ENCODE assay signal across 9 cellular contexts in genomic region chr1:181106022-181106312, GRCh38. TPM values are rescaled to one million over a fixed set of nuclear protein-coding genes. Genes with fewer than 3 reads are reported as not detected.
DNase-seq lines count a peak whose midpoint lies in the region; ATAC-seq and TF ChIP-seq lines count a peak whose summit lies in the region.
"Had no signal": no experiment of that assay in that cellular context is flagged by ENCODE, and none has a peak within 500 bp of the region (broad histone marks: within the 10 kb centered on the region; RNA-seq: fewer than 3 reads in every experiment).

No MANE protein-coding gene starts in this region.

- H3F3A ChIP-seq in OCI-LY1 (ENCODE audit: insufficient read depth, low read length), result no peaks in the 10 kb centered on the region

- H3K9ac ChIP-seq in OCI-LY1 (ENCODE audit: low read length) (peak overlapping the region; percentile 11; the same call in 1 of the 2 replicates), endodermal cell (ENCODE audit: extremely low read depth, low read length, poor library complexity, severe bottlenecking) (peak overlapping the region; percentile 32)

- no peaks in the 10 kb centered on the region for H3K27me3 ChIP-seq in CD8-positive, alpha-beta memory T cell (ENCODE audit: insufficient read depth, low read length, poor library complexity, severe bottlenecking)
- H3K27me3 ChIP-seq in OCI-LY1 (ENCODE audit: insufficient read depth, low read length), result peaks cover 10% of the 10 kb centered on the region; the same call in 1 of the 2 replicates
- peaks cover 45% of the 10 kb centered on the region for H3K27me3 ChIP-seq in endodermal cell (ENCODE audit: control insufficient read depth, insufficient read depth, low read length, poor library complexity, severe bottlenecking)

- no peaks in the 10 kb centered on the region for H4K20me1 ChIP-seq in OCI-LY1 (ENCODE audit: insufficient read depth, low read length)

- CTCF ChIA-PET in CD8-positive, alpha-beta memory T cell (lab: Charles Lee), result interaction anchor here (1.2 to 4.1 kb wide), 11 partner anchors 9 to 68 kb away, joined by 3 to 39 read pairs (median 6); partner anchors contain the start of gene IER5

- no peak overlapping the region for H2AFZ ChIP-seq in OCI-LY1 (ENCODE audit: low read length)

- H3K36me3 ChIP-seq in CD8-positive, alpha-beta memory T cell (ENCODE audit: insufficient read depth, low read length), result no peaks in the 10 kb centered on the region
- H3K36me3 ChIP-seq in OCI-LY1 (ENCODE audit: insufficient read depth, low read length) (no peaks in the 10 kb centered on the region), endodermal cell (ENCODE audit: control insufficient read depth, insufficient read depth, low read length) (no peaks in the 10 kb centered on the region)

- H3K79me2 ChIP-seq in OCI-LY1 (ENCODE audit: insufficient read depth, low read length), result no peaks in the 10 kb centered on the region

- H3K27me3 Mint-ChIP-seq in CD8-positive, alpha-beta memory T cell, result peaks cover 9 to 11% of the 10 kb centered on the region in 2 donors
- H3K27me3 Mint-ChIP-seq in endodermal cell (ENCODE audit: insufficient read depth), result peaks cover 64% of the 10 kb centered on the region
- H3K27me3 Mint-ChIP-seq in progenitor cell of endocrine pancreas, result peaks cover 64% of the 10 kb centered on the region

- POLR2A ChIA-PET in CD8-positive, alpha-beta memory T cell (lab: Charles Lee), result interaction anchor here (1.3 to 5.4 kb wide), 5 partner anchors 9 to 152 kb away, joined by 3 to 111 read pairs (median 6); partner anchors contain the start of gene IER5

- peaks cover 37% of the 10 kb centered on the region for H3K4me1 ChIP-seq in CD8-positive, alpha-beta memory T cell (ENCODE audit: insufficient read depth, low read length)
- H3K4me1 ChIP-seq in OCI-LY1 (ENCODE audit: insufficient read depth, low read length, severe bottlenecking), result peaks cover 16% of the 10 kb centered on the region
- H3K4me1 ChIP-seq in endodermal cell (ENCODE audit: control insufficient read depth, insufficient read depth, low read length), result peaks cover 13% of the 10 kb centered on the region

- no peaks in the 10 kb centered on the region for H3K9me3 ChIP-seq in CD8-positive, alpha-beta memory T cell (ENCODE audit: low read length)
- H3K9me3 ChIP-seq in OCI-LY1 (ENCODE audit: low read length) (no peaks in the 10 kb centered on the region), endodermal cell (ENCODE audit: control insufficient read depth, low read length) (no peaks in the 10 kb centered on the region)

- H3K4me3 ChIP-seq in CD8-positive, alpha-beta memory T cell (ENCODE audit: low read length), result peak overlapping the region; percentile 44
- H3K4me3 ChIP-seq in OCI-LY1 (ENCODE audit: low read depth, low read length, poor library complexity, severe bottlenecking) (peak overlapping the region; percentile 57), endodermal cell (ENCODE audit: low read length) (no peak overlapping the region)

- no peaks in the 10 kb centered on the region for H3K9me2 ChIP-seq in OCI-LY1 (ENCODE audit: low read depth, low read length)

- TF ChIP-seq CTCF in OCI-LY1 (IDR thresholded peaks at IDR 0.05; ENCODE audit: low read length), result no peak
- TF ChIP-seq CTCF in endodermal cell (conservative IDR thresholded peaks at IDR 0.05), result no peak
- TF ChIP-seq CTCF in progenitor cell of endocrine pancreas (IDR thresholded peaks at IDR 0.05; ENCODE audit: unreplicated experiment), result no peak

- H3K36me3 Mint-ChIP-seq in CD8-positive, alpha-beta memory T cell, result peaks cover 0 to 5% (median 0%) of the 10 kb centered on the region in 3 donors
- H3K36me3 Mint-ChIP-seq in endodermal cell (ENCODE audit: low read depth) (no peaks in the 10 kb centered on the region), progenitor cell of endocrine pancreas (ENCODE audit: insufficient read depth) (no peaks in the 10 kb centered on the region)

- H3K9me3 Mint-ChIP-seq in CD8-positive, alpha-beta memory T cell, result no peaks in the 10 kb centered on the region
- H3K9me3 Mint-ChIP-seq in endodermal cell, result no peaks in the 10 kb centered on the region
- H3K9me3 Mint-ChIP-seq in progenitor cell of endocrine pancreas (ENCODE audit: low read depth), result no peaks in the 10 kb centered on the region

- WGBS in endodermal cell (ENCODE audit: insufficient coverage in 1 of 2, insufficient read length in 1 of 2), 2 experiments, result 64 to 72% methylated on average over 3 of the region's 3 CpGs

- no peak for DNase-seq in CD8-positive, alpha-beta memory T cell
- DNase-seq in endodermal cell (no peak), progenitor cell of endocrine pancreas (ENCODE audit: low spot score, unreplicated experiment) (no peak)
- DNase-seq: NCI-H226 had no signal

- peaks cover 22 to 40% (median 35%) of the 10 kb centered on the region in 3 donors for H3K4me1 Mint-ChIP-seq in CD8-positive, alpha-beta memory T cell
- peaks cover 59% of the 10 kb centered on the region for H3K4me1 Mint-ChIP-seq in endodermal cell
- H3K4me1 Mint-ChIP-seq in progenitor cell of endocrine pancreas (ENCODE audit: low read depth), result peaks cover 31% of the 10 kb centered on the region

- peak overlapping the region; percentile 91 to 99 (median 96) for H3K27ac Mint-ChIP-seq in CD8-positive, alpha-beta memory T cell
- H3K27ac Mint-ChIP-seq in endodermal cell (peak overlapping the region; percentile 23), progenitor cell of endocrine pancreas (peak overlapping the region; percentile 92)

- peak overlapping the region; percentile 58 for H3K27ac ChIP-seq in CD8-positive, alpha-beta memory T cell (ENCODE audit: low read depth, low read length)
- no peak overlapping the region for H3K27ac ChIP-seq in OCI-LY1 (ENCODE audit: low read depth, low read length, poor library complexity, severe bottlenecking)
- peak overlapping the region; percentile 96 for H3K27ac ChIP-seq in endodermal cell (ENCODE audit: low read depth, low read length)

- H3K4me2 ChIP-seq in OCI-LY1 (ENCODE audit: low read length), result peak overlapping the region; percentile 73

- ATAC-seq in GM18861 (IDR thresholded peaks at IDR 0.05; ENCODE audit: unreplicated experiment) (no peak), HG03439 (IDR thresholded peaks at IDR 0.05; ENCODE audit: unreplicated experiment) (no peak), GM18907 (IDR thresholded peaks at IDR 0.05; ENCODE audit: unreplicated experiment) (no peak), HG02623 (IDR thresholded peaks at IDR 0.05; ENCODE audit: unreplicated experiment) (no peak)

- peak overlapping the region; percentile 84 to 93 (median 88) for H3K4me3 Mint-ChIP-seq in CD8-positive, alpha-beta memory T cell
- H3K4me3 Mint-ChIP-seq in endodermal cell (peak overlapping the region; percentile 77), progenitor cell of endocrine pancreas (ENCODE audit: low read depth) (peak overlapping the region; percentile 80)

RNA-seq across cellular contexts. Expression of gene IER5, which starts 17.5 kb away (rescaled TPM):
- total RNA-seq in CD8-positive, alpha-beta memory T cell, result 10 to 100 TPM; 52.3 to 57.2 TPM
- polyA plus RNA-seq in CD8-positive, alpha-beta memory T cell, result 29.0 TPM
- total RNA-seq in endodermal cell, result 10 to 100 TPM; 13.2 to 21.2 TPM
- 16.8 TPM for polyA plus RNA-seq in endodermal cell (2013, experiment 1 of 2)
- 18.5 TPM for polyA plus RNA-seq in endodermal cell (2013, experiment 2 of 2)
- 1.7 and 2.3 TPM in 2 replicates for total RNA-seq in progenitor cell of endocrine pancreas

Comparison
In these comparisons a context has a peak if more than half of its experiments do, and no peak if none do; other contexts are left out.
1. H3K27ac Mint-ChIP-seq: peak in every context shown above with its lines; median percentile 96 in CD8-positive, alpha-beta memory T cell; 92 in progenitor cell of endocrine pancreas; 23 in endodermal cell.